In the genomic region with DNA sequence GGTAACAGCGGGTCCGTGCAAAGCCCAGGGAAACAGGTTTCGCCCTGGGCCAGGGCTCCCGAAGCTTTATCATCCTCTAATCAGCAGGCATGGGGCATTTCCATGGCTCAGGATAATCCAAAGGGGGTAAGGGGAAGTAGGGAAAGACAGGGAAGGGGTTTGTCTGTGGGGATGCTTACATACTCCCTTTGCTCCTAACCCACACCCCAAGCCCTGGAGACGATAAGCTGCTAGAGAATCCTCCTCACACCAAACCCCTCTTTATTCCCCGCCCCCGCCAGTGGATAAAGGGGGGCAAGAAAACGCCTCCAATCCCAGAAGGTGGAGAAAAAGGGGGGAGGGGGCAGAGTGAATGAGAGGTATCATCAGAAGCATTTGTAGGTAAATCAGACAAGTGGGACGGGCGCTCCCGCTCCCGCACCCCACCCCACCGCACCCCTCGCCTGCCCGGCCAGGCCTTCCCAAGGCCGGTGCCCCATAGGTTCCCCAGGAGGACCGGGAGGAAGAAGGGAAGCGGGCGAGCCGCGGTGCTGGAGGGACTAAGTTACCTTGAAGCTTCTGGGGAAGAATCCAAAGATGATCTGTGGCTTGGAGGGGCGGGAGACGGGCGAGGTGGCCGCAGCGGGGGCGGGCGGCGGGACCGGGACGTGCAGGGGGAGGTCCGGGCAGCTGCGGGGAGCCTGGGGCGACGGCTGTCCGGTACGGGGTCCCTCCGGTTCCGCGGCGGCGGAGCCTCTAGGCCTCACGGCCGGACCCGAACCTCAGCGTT, we compare ENCODE assay signal across 8 cellular contexts. TPM values are rescaled to one million over a fixed set of nuclear protein-coding genes. Genes with fewer than 3 reads are reported as not detected.
DNase-seq lines count a peak whose midpoint lies in the region; ATAC-seq and TF ChIP-seq lines count a peak whose summit lies in the region.

No MANE protein-coding gene starts in this region.

- WGBS in lower leg skin, 2 donors, result 0% methylated on average over 25 to 28 of the region's 46 CpGs
- WGBS in thymus, result under 1% methylated on average over 46 of the region's 46 CpGs

- H3K4me1 ChIP-seq in SJCRH30 (peaks cover 4% of the 10 kb centered on the region), thymus (ENCODE audit: control insufficient read depth, insufficient read depth, low read length) (peaks cover 7% of the 10 kb centered on the region)

- peak; percentile 3 for DNase-seq in activated gamma-delta T cell treated with Interleukin-2 at 50 U/mL for 16 hours
- DNase-seq in activated gamma-delta T cell (lab: John Stamatoyannopoulos, UW), result no peak
- DNase-seq in SJCRH30, result peak; percentile 31 to 45
- peak; percentile 14 to 45 for DNase-seq in lower leg skin (ENCODE audit: low spot score in 2 of 2)
- no peak for DNase-seq in mesenteric fat pad (ENCODE audit: low spot score)

- no peak for TF ChIP-seq CTCF in lower leg skin (IDR thresholded peaks at IDR 0.05)

- peak; percentile 15 for ATAC-seq in HG02943 (IDR thresholded peaks at IDR 0.05; ENCODE audit: low read depth, unreplicated experiment)

- H3K27me3 ChIP-seq in SJCRH30 (no peaks in the 10 kb centered on the region), thymus (ENCODE audit: control insufficient read depth, insufficient read depth) (no peaks in the 10 kb centered on the region)

- H3K4me3 ChIP-seq in SJCRH30 (peak overlapping the region; percentile 84), lower leg skin (ENCODE audit: low read depth, poor library complexity, severe bottlenecking) (peak overlapping the region; percentile 92), thymus (ENCODE audit: low read length) (peak overlapping the region; percentile 59)

- H3K9me3 ChIP-seq in SJCRH30 (replicated peaks), result no peaks in the 10 kb centered on the region
- no peaks in the 10 kb centered on the region for H3K9me3 ChIP-seq in thymus (ENCODE audit: control insufficient read depth)

- peaks cover 16% of the 10 kb centered on the region for H3K36me3 ChIP-seq in SJCRH30
- peaks cover 7% of the 10 kb centered on the region for H3K36me3 ChIP-seq in thymus (ENCODE audit: control insufficient read depth, insufficient read depth)

- H3K27ac ChIP-seq in SJCRH30, result peak overlapping the region; percentile 56
- H3K27ac ChIP-seq in cingulate gyrus (ENCODE audit: low read depth, low read length), result peak overlapping the region; percentile 84
- peak overlapping the region; percentile 43 for H3K27ac ChIP-seq in thymus (ENCODE audit: low read depth)

- TF ChIP-seq POLR2A in lower leg skin (IDR thresholded peaks at IDR 0.05), result no peak

- intact Hi-C loops in lower leg skin (cut with DNase I; ENCODE audit: low total_unique reads), result loop anchor here (10.0 kb wide), 1 partner anchor 148 kb away; no protein-coding TSS in a partner anchor

RNA-seq across cellular contexts. Expression of a gene that starts 0.8 kb away (rescaled TPM):
- total RNA-seq in SJCRH30 (2014; rRNA removed; shearing (Covaris generic)), result 26.0 and 28.5 TPM in 2 replicates
- total RNA-seq in lower leg skin (10 to 100 TPM; 15.0 to 22.5 (median 18.2) TPM), mesenteric fat pad (36.0 TPM)
- polyA plus RNA-seq in thymus, result 14.6 TPM

Comparison
In these comparisons a context has a peak if more than half of its experiments do, and no peak if none do; other contexts are left out.
1. DNase-seq: peak in activated gamma-delta T cell treated with Interleukin-2 at 50 U/mL for 16 hours (single experiment), SJCRH30 (2 of 2) and lower leg skin (2 of 2); none in activated gamma-delta T cell (single experiment) and mesenteric fat pad (single experiment).
2. Peak in every context shown above with its lines, with median percentiles within 50 percentile points of each other: H3K27ac ChIP-seq and H3K4me3 ChIP-seq.